Comparison of ENCODE assay signal across 13 cellular contexts in the genomic region with DNA sequence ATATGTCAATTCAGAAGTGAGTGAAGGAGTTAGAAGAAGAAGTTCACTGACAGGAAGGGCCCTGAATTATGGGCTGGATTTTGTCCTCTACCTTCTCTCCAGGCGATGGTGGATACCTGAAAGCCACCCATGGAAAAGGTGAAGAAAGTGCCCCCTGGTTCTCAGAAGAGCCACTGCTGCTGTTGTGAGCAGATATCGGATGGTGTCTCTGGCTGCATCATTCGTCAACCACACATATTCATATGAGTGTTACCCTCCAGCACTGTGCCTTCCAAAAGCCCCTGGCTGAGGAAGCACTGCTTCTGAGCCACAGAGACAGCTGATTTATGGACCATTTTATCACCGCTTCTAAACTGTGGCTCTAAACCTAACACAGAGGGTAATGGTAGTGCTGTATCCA. TPM values are rescaled to one million over a fixed set of nuclear protein-coding genes. Genes with fewer than 3 reads are reported as not detected.
DNase-seq lines count a peak whose midpoint lies in the region; ATAC-seq and TF ChIP-seq lines count a peak whose summit lies in the region.
"Had no signal": no experiment of that assay in that cellular context is flagged by ENCODE, and none has a peak within 500 bp of the region (broad histone marks: within the 10 kb centered on the region; RNA-seq: fewer than 3 reads in every experiment).

No MANE protein-coding gene starts in this region.

- no peaks in the 10 kb centered on the region for H3K36me3 Mint-ChIP-seq in activated CD4-positive, alpha-beta memory T cell treated with anti-CD3 and anti-CD28 coated beads for 36 hours
- peaks cover 4% of the 10 kb centered on the region for H3K36me3 Mint-ChIP-seq in activated CD4-positive, alpha-beta memory T cell treated with anti-CD3 and anti-CD28 coated beads, Interleukin-2, amount 10 ng/mL, durations not matched to agents 7 days and 5 days (ENCODE audit: low read depth)
- peaks cover 9% of the 10 kb centered on the region for H3K36me3 Mint-ChIP-seq in activated naive CD8-positive, alpha-beta T cell treated with anti-CD3 and anti-CD28 coated beads, Interleukin-2, amount 50 U/mL, for 24 hours (ENCODE audit: low read depth)
- H3K36me3 Mint-ChIP-seq in WTC11: no peaks in the 10 kb centered on the region; the same call in 1 of the 2 replicates
- no peaks in the 10 kb centered on the region for H3K36me3 Mint-ChIP-seq in natural killer cell

- H3K27ac ChIP-seq in mesodermal cell (ENCODE audit: low read depth, low read length, severe bottlenecking) (peak overlapping the region; percentile 83), thoracic aorta (peak overlapping the region; percentile 98 to 100)

- CTCF ChIA-PET in activated CD4-positive, alpha-beta memory T cell treated with anti-CD3 and anti-CD28 coated beads for 36 hours (lab: Charles Lee): no interaction called here
- CTCF ChIA-PET in activated CD4-positive, alpha-beta memory T cell treated with anti-CD3 and anti-CD28 coated beads, Interleukin-2, amount 10 ng/mL, durations not matched to agents 7 days and 5 days (lab: Charles Lee): no interaction called here
- CTCF ChIA-PET in WTC11 (lab: Charles Lee): no interaction called here

- no peak overlapping the region for H3K4me3 ChIP-seq in mesodermal cell (ENCODE audit: extremely low read depth, insufficient read depth, low read length, poor library complexity, severe bottlenecking)
- H3K4me3 ChIP-seq in thoracic aorta: peak overlapping the region; percentile 99
- H3K4me3 ChIP-seq: A549, Peyer's patch had no signal

- no peaks in the 10 kb centered on the region for H3K27me3 ChIP-seq in thoracic aorta (replicated peaks; ENCODE audit: insufficient read depth)
- H3K27me3 ChIP-seq: Peyer's patch had no signal

- no peak overlapping the region for H3K4me3 Mint-ChIP-seq in activated CD4-positive, alpha-beta memory T cell treated with anti-CD3 and anti-CD28 coated beads for 36 hours
- H3K4me3 Mint-ChIP-seq in activated CD4-positive, alpha-beta memory T cell treated with anti-CD3 and anti-CD28 coated beads, Interleukin-2, amount 10 ng/mL, durations not matched to agents 7 days and 5 days: no peak overlapping the region
- no peak overlapping the region for H3K4me3 Mint-ChIP-seq in activated naive CD8-positive, alpha-beta T cell treated with anti-CD3 and anti-CD28 coated beads, Interleukin-2, amount 50 U/mL, for 24 hours
- H3K4me3 Mint-ChIP-seq in WTC11: no peak overlapping the region
- H3K4me3 Mint-ChIP-seq in natural killer cell: no peak overlapping the region

- H3K36me3 ChIP-seq in mesodermal cell (ENCODE audit: control insufficient read depth, insufficient read depth, low read length) (peaks cover 16% of the 10 kb centered on the region), thoracic aorta (no peaks in the 10 kb centered on the region)
- H3K36me3 ChIP-seq: Peyer's patch had no signal

- H3K27ac Mint-ChIP-seq in activated CD4-positive, alpha-beta memory T cell treated with anti-CD3 and anti-CD28 coated beads for 36 hours: no peak overlapping the region
- no peak overlapping the region for H3K27ac Mint-ChIP-seq in activated CD4-positive, alpha-beta memory T cell treated with anti-CD3 and anti-CD28 coated beads, Interleukin-2, amount 10 ng/mL, durations not matched to agents 7 days and 5 days
- no peak overlapping the region for H3K27ac Mint-ChIP-seq in activated naive CD8-positive, alpha-beta T cell treated with anti-CD3 and anti-CD28 coated beads, Interleukin-2, amount 50 U/mL, for 24 hours
- no peak overlapping the region for H3K27ac Mint-ChIP-seq in WTC11
- no peak overlapping the region for H3K27ac Mint-ChIP-seq in natural killer cell

- intact Hi-C loops in activated CD4-positive, alpha-beta memory T cell treated with anti-CD3 and anti-CD28 coated beads for 36 hours (cut with micrococcal nuclease): no loop called here
- intact Hi-C loops in natural killer cell (cut with micrococcal nuclease): no loop called here

- WGBS in mesodermal cell (ENCODE audit: insufficient coverage in 2 of 2), 2 experiments: 92 to 100% methylated on average over 1 to 2 of the region's 4 CpGs

- no peaks in the 10 kb centered on the region for H3K9me3 Mint-ChIP-seq in activated CD4-positive, alpha-beta memory T cell treated with anti-CD3 and anti-CD28 coated beads for 36 hours
- H3K9me3 Mint-ChIP-seq in activated CD4-positive, alpha-beta memory T cell treated with anti-CD3 and anti-CD28 coated beads, Interleukin-2, amount 10 ng/mL, durations not matched to agents 7 days and 5 days: no peaks in the 10 kb centered on the region
- no peaks in the 10 kb centered on the region for H3K9me3 Mint-ChIP-seq in activated naive CD8-positive, alpha-beta T cell treated with anti-CD3 and anti-CD28 coated beads, Interleukin-2, amount 50 U/mL, for 24 hours
- H3K9me3 Mint-ChIP-seq in WTC11 (peaks cover 3% of the 10 kb centered on the region; the same call in 1 of the 2 replicates), natural killer cell (no peaks in the 10 kb centered on the region)

- H3K4me1 Mint-ChIP-seq in activated CD4-positive, alpha-beta memory T cell treated with anti-CD3 and anti-CD28 coated beads for 36 hours (ENCODE audit: low read depth): peaks cover 20% of the 10 kb centered on the region
- peaks cover 25% of the 10 kb centered on the region for H3K4me1 Mint-ChIP-seq in activated CD4-positive, alpha-beta memory T cell treated with anti-CD3 and anti-CD28 coated beads, Interleukin-2, amount 10 ng/mL, durations not matched to agents 7 days and 5 days
- peaks cover 36% of the 10 kb centered on the region for H3K4me1 Mint-ChIP-seq in activated naive CD8-positive, alpha-beta T cell treated with anti-CD3 and anti-CD28 coated beads, Interleukin-2, amount 50 U/mL, for 24 hours
- H3K4me1 Mint-ChIP-seq in WTC11 (peaks cover 38% of the 10 kb centered on the region), natural killer cell (peaks cover 19 to 27% of the 10 kb centered on the region in 2 donors)

- no peaks in the 10 kb centered on the region for H3K9me3 ChIP-seq in mesodermal cell (ENCODE audit: control insufficient read depth, low read length)
- no peaks in the 10 kb centered on the region for H3K9me3 ChIP-seq in thoracic aorta
- H3K9me3 ChIP-seq: A549, Peyer's patch had no signal

- peak; percentile 27 for DNase-seq in activated CD4-positive, alpha-beta memory T cell treated with anti-CD3 and anti-CD28 coated beads for 36 hours
- no peak for DNase-seq in activated CD4-positive, alpha-beta memory T cell treated with anti-CD3 and anti-CD28 coated beads, Interleukin-2, amount 10 ng/mL, durations not matched to agents 7 days and 5 days
- no peak for DNase-seq in activated naive CD8-positive, alpha-beta T cell treated with anti-CD3 and anti-CD28 coated beads, Interleukin-2, amount 50 U/mL, for 24 hours
- no peak for DNase-seq in thoracic aorta (ENCODE audit: low spot score)
- no peak for DNase-seq in WTC11 (ENCODE audit: low spot score)
- no peak for DNase-seq in natural killer cell
- DNase-seq in NCI-H774 (lab: John Stamatoyannopoulos, UW): no peak
- DNase-seq: activated gamma-delta T cell treated with Interleukin-2 at 50 U/mL for 16 hours, Peyer's patch, small intestine had no signal

- POLR2A ChIA-PET in activated CD4-positive, alpha-beta memory T cell treated with anti-CD3 and anti-CD28 coated beads for 36 hours (lab: Charles Lee): no interaction called here
- POLR2A ChIA-PET in activated CD4-positive, alpha-beta memory T cell treated with anti-CD3 and anti-CD28 coated beads, Interleukin-2, amount 10 ng/mL, durations not matched to agents 7 days and 5 days (lab: Charles Lee): no interaction called here
- POLR2A ChIA-PET in WTC11 (lab: Charles Lee): no interaction called here

- TF ChIP-seq CTCF in thoracic aorta (IDR thresholded peaks at IDR 0.05) (no peak), WTC11 (IDR thresholded peaks at IDR 0.05) (no peak), natural killer cell (IDR thresholded peaks at IDR 0.05) (no peak)

- H3K27me3 Mint-ChIP-seq in activated CD4-positive, alpha-beta memory T cell treated with anti-CD3 and anti-CD28 coated beads for 36 hours: peaks cover 4% of the 10 kb centered on the region
- peaks cover 35% of the 10 kb centered on the region for H3K27me3 Mint-ChIP-seq in activated CD4-positive, alpha-beta memory T cell treated with anti-CD3 and anti-CD28 coated beads, Interleukin-2, amount 10 ng/mL, durations not matched to agents 7 days and 5 days
- no peaks in the 10 kb centered on the region for H3K27me3 Mint-ChIP-seq in activated naive CD8-positive, alpha-beta T cell treated with anti-CD3 and anti-CD28 coated beads, Interleukin-2, amount 50 U/mL, for 24 hours
- peaks cover 7% of the 10 kb centered on the region for H3K27me3 Mint-ChIP-seq in WTC11 (ENCODE audit: low read depth)
- H3K27me3 Mint-ChIP-seq in natural killer cell (ENCODE audit: low read depth in 2 of 2): peaks cover 0 to 9% of the 10 kb centered on the region in 2 donors

- ATAC-seq in activated naive CD8-positive, alpha-beta T cell treated with anti-CD3 and anti-CD28 coated beads, Interleukin-2, amount 50 U/mL, for 24 hours: peak; percentile 33
- ATAC-seq in thoracic aorta (ENCODE audit: insufficient number of reproducible peaks, low FRiP score, low read depth): no peak
- ATAC-seq in WTC11: no peak
- ATAC-seq in natural killer cell: no peak
- ATAC-seq: A549, esophagus mucosa had no signal

- peaks cover 26% of the 10 kb centered on the region for H3K4me1 ChIP-seq in mesodermal cell (ENCODE audit: control insufficient read depth, insufficient read depth, low read length, poor library complexity, severe bottlenecking)
- H3K4me1 ChIP-seq in thoracic aorta (ENCODE audit: control insufficient read depth in 1 of 2, low read depth in 2 of 2): peaks cover 15 to 49% of the 10 kb centered on the region in 2 donors

TF ChIP-seq in WTC11, 78 proteins besides CTCF, POLR2A, EP300 and RAD21 (continues in another document):
- no peak for TF ChIP-seq MYBL2 (CRISPR knock-in tag; IDR thresholded peaks at IDR 0.05)

RNA-seq across cellular contexts. Expression of a gene that starts 2.0 kb away (rescaled TPM):
- 10 to 100 TPM; 70.6 to 72.2 TPM for total RNA-seq in activated CD4-positive, alpha-beta memory T cell treated with anti-CD3 and anti-CD28 coated beads for 36 hours
- 10 to 100 TPM; 34.7 to 37.1 TPM for total RNA-seq in activated CD4-positive, alpha-beta memory T cell treated with anti-CD3 and anti-CD28 coated beads, Interleukin-2, amount 10 ng/mL, durations not matched to agents 7 days and 5 days
- 357 TPM for polyA plus RNA-seq in mesodermal cell (2013, experiment 1 of 2)
- 310 TPM for polyA plus RNA-seq in mesodermal cell (2013, experiment 2 of 2)
- total RNA-seq in thoracic aorta (1,000 to 10,000 TPM; 1,201 to 1,291 TPM), WTC11 (2021) (196 to 198 TPM (median 197 TPM) in 3 replicates), natural killer cell (10 to 100 TPM; 14.9 to 39.5 (median 19.6) TPM)
